27 cellular contexts compared by ENCODE assay signal in genomic region chr9:33651125-33651524, GRCh38.
"Had no signal": no experiment of that assay in that cellular context is flagged by ENCODE, and none has a peak within 500 bp of the region (broad histone marks: within the 10 kb centered on the region; RNA-seq: fewer than 3 reads in every experiment).

No MANE protein-coding gene starts in this region.

- H3K79me2 ChIP-seq: parathyroid adenoma had no signal

- H3K9me3 Mint-ChIP-seq: memory B cell; mesothelial cell of epicardium; naive B cell; natural killer cell treated with Interleukin-12 subunit alpha and Interleukin-12 subunit beta and Interleukin-15 and Interleukin-18, amount 100 ng/mL, for 72 hours; neural crest cell; stimulated activated naive CD8-positive, alpha-beta T cell treated with anti-CD3 and anti-CD28 coated beads, Interleukin-15, amount 100 ng/mL, for 72 hours had no signal

- H3K36me3 Mint-ChIP-seq: memory B cell; mesothelial cell of epicardium; naive B cell; natural killer cell treated with Interleukin-12 subunit alpha and Interleukin-12 subunit beta and Interleukin-15 and Interleukin-18, amount 100 ng/mL, for 72 hours had no signal

- H2AFZ ChIP-seq: parathyroid adenoma had no signal

- H3K4me2 ChIP-seq: smooth muscle cell had no signal

- H3K27me3 ChIP-seq: right atrium auricular region had no signal

- H3K4me1 Mint-ChIP-seq: memory B cell, naive B cell had no signal

- FAIRE-seq: endometrium, frontal cortex, keratinocyte, urothelium cell line had no signal

- H3K27ac ChIP-seq: coronary artery, lower lobe of right lung, parathyroid adenoma, right atrium auricular region, suprapubic skin had no signal

- H3K36me3 ChIP-seq: lower lobe of right lung, right atrium auricular region, suprapubic skin had no signal

- DNase-seq: dermis blood vessel endothelial cell; effector memory CD4-positive, alpha-beta T cell; hypothalamus; left ventricle myocardium superior; lower lobe of right lung; mucosa of descending colon; naive B cell; stimulated activated CD4-positive, alpha-beta T cell treated with anti-CD3 and anti-CD28 coated beads, Interleukin-12 subunit alpha, Interleukin-12 subunit beta, amount 100 ng/mL, for 4 hours; stimulated activated CD4-positive, alpha-beta T cell treated with anti-CD3 and anti-CD28 coated beads, Interleukin-1b, Interleukin-23, amount 100 ng/mL, for 48 hours; stimulated activated CD4-positive, alpha-beta T cell treated with anti-CD3 and anti-CD28 coated beads, Interleukin-4, amount 100 ng/mL, for 1 hour; stimulated activated CD8-positive, alpha-beta memory T cell treated with anti-CD3 and anti-CD28 coated beads, Interleukin-4, amount 100 ng/mL, for 48 hours; stimulated activated naive CD4-positive, alpha-beta T cell; stimulated activated naive CD8-positive, alpha-beta T cell treated with anti-CD3 and anti-CD28 coated beads, Interleukin-15, amount 100 ng/mL, for 72 hours had no signal

- H3K27ac Mint-ChIP-seq: memory B cell; mesothelial cell of epicardium; naive B cell; natural killer cell treated with Interleukin-12 subunit alpha and Interleukin-12 subunit beta and Interleukin-15 and Interleukin-18, amount 100 ng/mL, for 72 hours; progenitor cell of endocrine pancreas; stimulated activated naive CD8-positive, alpha-beta T cell treated with anti-CD3 and anti-CD28 coated beads, Interleukin-15, amount 100 ng/mL, for 72 hours had no signal

- H3K4me1 ChIP-seq: lower lobe of right lung, parathyroid adenoma, right atrium auricular region, suprapubic skin had no signal

- H3K4me3 Mint-ChIP-seq: memory B cell; mesothelial cell of epicardium; natural killer cell treated with Interleukin-12 subunit alpha and Interleukin-12 subunit beta and Interleukin-15 and Interleukin-18, amount 100 ng/mL, for 72 hours; neural crest cell; stimulated activated naive CD8-positive, alpha-beta T cell treated with anti-CD3 and anti-CD28 coated beads, Interleukin-15, amount 100 ng/mL, for 72 hours had no signal

- H3K9me3 ChIP-seq: lower lobe of right lung, mucosa of descending colon, right atrium auricular region, suprapubic skin had no signal

- H3K4me3 ChIP-seq: coronary artery, lower lobe of right lung, mucosa of descending colon, right atrium auricular region, smooth muscle cell, suprapubic skin had no signal

- H3K9ac ChIP-seq: parathyroid adenoma had no signal
